Comparison of ENCODE assay signal across 23 cellular contexts in the genomic region with DNA sequence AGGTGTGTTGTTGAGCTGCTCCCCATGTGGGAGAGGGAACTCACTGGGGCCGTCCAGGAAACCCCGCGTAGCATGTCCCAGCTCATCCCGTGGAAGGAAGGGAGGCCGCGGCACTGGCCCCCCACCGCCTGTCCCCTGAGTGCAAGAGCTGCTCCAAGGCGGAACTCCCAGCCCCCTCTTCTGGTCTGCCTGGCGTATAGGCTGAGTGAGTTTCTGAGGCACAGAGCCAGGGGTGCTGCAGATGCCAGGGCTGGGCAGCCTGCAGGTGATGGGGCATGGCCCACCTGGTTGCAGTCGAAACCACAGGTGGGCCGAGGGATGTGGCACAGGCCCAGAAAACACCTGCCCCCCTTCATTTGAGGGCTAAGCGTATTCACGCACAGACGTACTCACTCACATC.
"Had no signal": no experiment of that assay in that cellular context is flagged by ENCODE, and none has a peak within 500 bp of the region (broad histone marks: within the 10 kb centered on the region; RNA-seq: fewer than 3 reads in every experiment).

No MANE protein-coding gene starts in this region.

- H3K27ac ChIP-seq: breast epithelium, colonic mucosa, esophagus squamous epithelium, gastroesophageal sphincter, spleen had no signal

- H3K4me3 Mint-ChIP-seq: activated naive CD8-positive, alpha-beta T cell treated with anti-CD3 and anti-CD28 coated beads for 36 hours; central memory CD8-positive, alpha-beta T cell; nephron; T-helper 1 cell treated with Interleukin-12 subunit alpha and Interleukin-12 subunit beta and Interleukin-4 antibody, amounts not matched to agents 30 μg/mL and 1 μg/mL, for 36 hours had no signal

- H3K36me3 ChIP-seq: breast epithelium, colonic mucosa had no signal

- H3K27me3 ChIP-seq: breast epithelium, colonic mucosa, dorsolateral prefrontal cortex, gastroesophageal sphincter had no signal

- H3K4me3 ChIP-seq: breast epithelium, colonic mucosa, dorsolateral prefrontal cortex, esophagus squamous epithelium, gastroesophageal sphincter, spleen had no signal

- FAIRE-seq: astrocyte, islet of Langerhans had no signal

- H3K9me3 Mint-ChIP-seq: activated naive CD8-positive, alpha-beta T cell treated with anti-CD3 and anti-CD28 coated beads for 36 hours; central memory CD8-positive, alpha-beta T cell; nephron; T-helper 1 cell treated with Interleukin-12 subunit alpha and Interleukin-12 subunit beta and Interleukin-4 antibody, amounts not matched to agents 30 μg/mL and 1 μg/mL, for 36 hours had no signal

- H3K36me3 Mint-ChIP-seq: activated naive CD8-positive, alpha-beta T cell treated with anti-CD3 and anti-CD28 coated beads for 36 hours had no signal

- DNase-seq: activated CD4-positive, alpha-beta T cell treated with anti-CD3 and anti-CD28 coated beads for 4 hours; activated CD4-positive, alpha-beta T cell treated with anti-CD3 and anti-CD28 coated beads, Interleukin-2, amount 50 U/mL, for 48 hours; activated CD4-positive, CD25-positive, alpha-beta regulatory T cell; activated naive CD4-positive, alpha-beta T cell treated with Interleukin-2 at 50 U/mL for 16 hours; activated naive CD8-positive, alpha-beta T cell treated with anti-CD3 and anti-CD28 coated beads for 36 hours; activated T-cell treated with anti-CD3 and anti-CD28 coated beads, Interleukin-2, amount 50 U/mL, for 48 hours; dorsolateral prefrontal cortex; esophagus squamous epithelium; head of caudate nucleus; mesenchymal stem cell; nucleus accumbens; spleen; stimulated activated CD4-positive, alpha-beta T cell treated with anti-CD3 and anti-CD28 coated beads, Interleukin-4, amount 100 ng/mL, for 1 hour; stimulated activated naive CD4-positive, alpha-beta T cell treated with Interleukin-2 at 50 U/mL for 16 hours; T1000 had no signal

- H3K27ac Mint-ChIP-seq: activated naive CD8-positive, alpha-beta T cell treated with anti-CD3 and anti-CD28 coated beads for 36 hours; nephron; T-helper 1 cell treated with Interleukin-12 subunit alpha and Interleukin-12 subunit beta and Interleukin-4 antibody, amounts not matched to agents 30 μg/mL and 1 μg/mL, for 36 hours had no signal

- H3K9me3 ChIP-seq: colonic mucosa, esophagus squamous epithelium, gastroesophageal sphincter, spleen had no signal

- H3K4me1 ChIP-seq: breast epithelium had no signal

- H3K27me3 Mint-ChIP-seq: activated naive CD8-positive, alpha-beta T cell treated with anti-CD3 and anti-CD28 coated beads for 36 hours; central memory CD8-positive, alpha-beta T cell had no signal

- H3K4me1 Mint-ChIP-seq: activated naive CD8-positive, alpha-beta T cell treated with anti-CD3 and anti-CD28 coated beads for 36 hours; central memory CD8-positive, alpha-beta T cell had no signal

- ATAC-seq: gastroesophageal sphincter had no signal
